Comparison of ENCODE assay signal across 8 cellular contexts in the genomic region with DNA sequence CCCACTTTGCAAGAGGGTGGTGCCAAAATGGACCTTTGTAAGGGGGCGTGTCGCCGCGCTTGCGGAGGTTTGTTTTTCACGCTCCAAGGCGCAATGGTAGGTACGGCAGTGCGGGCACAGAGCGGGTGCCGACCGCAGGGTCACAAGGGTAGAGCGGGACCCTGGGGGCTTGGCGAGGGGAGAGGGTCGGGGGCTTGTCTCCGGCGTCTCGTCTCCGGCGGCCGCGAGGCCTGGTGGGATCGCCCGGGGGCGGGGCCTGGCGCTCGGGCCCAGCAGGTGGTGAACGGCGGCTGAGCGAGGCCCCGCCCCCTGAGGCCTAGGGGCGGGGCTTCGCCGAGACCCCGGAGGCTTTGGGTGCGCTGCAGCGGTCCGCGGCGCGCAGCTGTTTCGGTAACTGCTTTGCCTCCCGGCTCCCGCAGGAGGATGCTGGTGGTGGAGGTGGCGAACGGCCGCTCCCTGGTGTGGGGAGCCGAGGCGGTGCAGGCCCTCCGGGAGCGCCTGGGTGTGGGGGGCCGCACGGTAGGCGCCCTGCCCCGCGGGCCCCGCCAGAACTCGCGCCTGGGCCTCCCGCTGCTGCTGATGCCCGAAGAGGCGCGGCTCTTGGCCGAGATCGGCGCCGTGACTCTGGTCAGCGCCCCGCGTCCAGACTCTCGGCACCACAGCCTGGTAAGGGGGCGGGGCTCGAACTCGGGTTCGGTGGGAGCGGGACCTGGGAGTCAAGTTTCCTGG. TPM values are rescaled to one million over a fixed set of nuclear protein-coding genes. Genes with fewer than 3 reads are reported as not detected.
DNase-seq lines count a peak whose midpoint lies in the region; ATAC-seq and TF ChIP-seq lines count a peak whose summit lies in the region.

Gene TSEN34 (plus strand): TSS at position 367 of the 729 bp plus-strand sequence. CDS start 57 bp downstream, at position 424.

- no CpG with 5 or more reads among the region's 76 CpGs for WGBS in gastroesophageal sphincter (ENCODE audit: low coverage in 1 of 2), 2 donors

- H3K9me2 ChIP-seq in PC-9 (ENCODE audit: insufficient read depth), result no peaks in the 10 kb centered on the region

- peak within 1 kb of the TSS; percentile 78 for H2AFZ ChIP-seq in PC-9

- H3K27ac ChIP-seq in PC-9 (peak within 1 kb of the TSS; percentile 93), gastroesophageal sphincter (peak within 1 kb of the TSS; percentile 79 to 100 (median 94)), neutrophil (peak within 1 kb of the TSS; percentile 100), thoracic aorta (peak within 1 kb of the TSS; percentile 99)

- H3F3A ChIP-seq in PC-9 (ENCODE audit: insufficient read depth, low read depth), result no peaks in the 10 kb centered on the region; the same call in 1 of the 2 replicates

- peaks cover 7% of the 10 kb centered on the region for H4K20me1 ChIP-seq in PC-9 (ENCODE audit: insufficient read depth)

- peaks cover 17% of the 10 kb centered on the region for H3K36me3 ChIP-seq in PC-9 (ENCODE audit: low read depth)
- peaks cover 0 to 40% of the 10 kb centered on the region in 2 donors for H3K36me3 ChIP-seq in gastroesophageal sphincter
- peaks cover 57% of the 10 kb centered on the region for H3K36me3 ChIP-seq in neutrophil
- H3K36me3 ChIP-seq in thoracic aorta, result peaks cover 9% of the 10 kb centered on the region

- H3K27me3 ChIP-seq in PC-9 (ENCODE audit: insufficient read depth, low read depth) (no peaks in the 10 kb centered on the region), gastroesophageal sphincter (no peaks in the 10 kb centered on the region), neutrophil (no peaks in the 10 kb centered on the region), thoracic aorta (replicated peaks; ENCODE audit: insufficient read depth) (no peaks in the 10 kb centered on the region)

- peaks cover 24% of the 10 kb centered on the region for H3K4me1 ChIP-seq in PC-9 (replicated peaks; ENCODE audit: insufficient read depth)
- H3K4me1 ChIP-seq in gastroesophageal sphincter, result peaks cover 0 to 36% (median 17%) of the 10 kb centered on the region in 3 donors
- H3K4me1 ChIP-seq in neutrophil (ENCODE audit: control insufficient read depth in 1 of 2, insufficient read depth in 1 of 2, low read depth in 1 of 2, low read length in 1 of 2), result peaks cover 39 to 45% of the 10 kb centered on the region in 2 experiments
- peaks cover 14 to 28% of the 10 kb centered on the region in 2 donors for H3K4me1 ChIP-seq in thoracic aorta (ENCODE audit: control insufficient read depth in 1 of 2, low read depth in 2 of 2)

- ATAC-seq in GM21528 (IDR thresholded peaks at IDR 0.05; ENCODE audit: low FRiP score, unreplicated experiment), result peak; percentile 31
- ATAC-seq in gastroesophageal sphincter, result peak; percentile 30
- peak; percentile 18 for ATAC-seq in thoracic aorta (ENCODE audit: insufficient number of reproducible peaks, low FRiP score, low read depth)

- H3K9me3 ChIP-seq in PC-9 (ENCODE audit: insufficient read depth, low read depth), result no peaks in the 10 kb centered on the region
- no peaks in the 10 kb centered on the region for H3K9me3 ChIP-seq in gastroesophageal sphincter
- no peaks in the 10 kb centered on the region for H3K9me3 ChIP-seq in neutrophil
- no peaks in the 10 kb centered on the region for H3K9me3 ChIP-seq in thoracic aorta

- BruUV-seq in PC-9 (replicated peaks; lab: Mats Ljungman, UMichigan), result TSS peak; percentile 25

- no peak for TF ChIP-seq CTCF in PC-9 (conservative IDR thresholded peaks at IDR 0.05)
- peak in 2 of 4 experiments; percentile 15 to 27 for TF ChIP-seq CTCF in gastroesophageal sphincter (IDR thresholded peaks at IDR 0.05)
- peak; percentile 23 for TF ChIP-seq CTCF in neutrophil (IDR thresholded peaks at IDR 0.05)
- TF ChIP-seq CTCF in thoracic aorta (IDR thresholded peaks at IDR 0.05), result no peak

- peak within 1 kb of the TSS; percentile 85 for H3K4me2 ChIP-seq in PC-9

- intact Hi-C loops in PC-9 (cut with micrococcal nuclease; ENCODE audit: unreplicated experiment), result loop anchor here (1.0 kb wide), 4 partner anchors 9 to 54 kb away; partner anchors contain the start of genes CNOT3, LENG1, RPS9 and TMC4

- H3K4me3 ChIP-seq in PC-9, result peak within 1 kb of the TSS; percentile 66
- peak within 1 kb of the TSS; percentile 79 to 83 for H3K4me3 ChIP-seq in gastroesophageal sphincter
- peak within 1 kb of the TSS; percentile 88 to 100 for H3K4me3 ChIP-seq in neutrophil (ENCODE audit: low read depth in 1 of 2, low read length in 1 of 2)
- peak within 1 kb of the TSS; percentile 85 for H3K4me3 ChIP-seq in thoracic aorta

- peaks cover 55% of the 10 kb centered on the region for H3K79me2 ChIP-seq in PC-9 (ENCODE audit: low read depth)

- no peak for TF ChIP-seq EP300 in gastroesophageal sphincter (IDR thresholded peaks at IDR 0.05)

- CTCF ChIA-PET in PC-9 (lab: Charles Lee), result interaction anchor here (0.6 to 1.0 kb wide), 3 partner anchors 18 to 75 kb away, joined by 3 to 5 read pairs (median 3); no protein-coding TSS in a partner anchor

- peak; percentile 89 for DNase-seq in Daoy (ENCODE audit: low read depth)
- peak; percentile 63 for DNase-seq in HuH-7.5 (ENCODE audit: low spot score)
- DNase-seq in PC-9, result peak in 1 of 2 experiments; percentile 93
- peak; percentile 83 for DNase-seq in activated gamma-delta T cell treated with Interleukin-2 at 50 U/mL for 16 hours
- DNase-seq in thoracic aorta (ENCODE audit: low spot score), result no peak

- POLR2A ChIA-PET in PC-9 (lab: Charles Lee; ENCODE audit: unreplicated experiment), result interaction anchor here (0.6 to 2.8 kb wide), 6 partner anchors 14 to 416 kb away, joined by 3 to 36 read pairs (median 8); partner anchors contain the start of genes CNOT3 and MYADM

- peak; percentile 42 to 50 for TF ChIP-seq POLR2A in gastroesophageal sphincter (IDR thresholded peaks at IDR 0.05)

RNA-seq across cellular contexts. Expression of gene TSEN34, which starts in this region (rescaled TPM):
- total RNA-seq in Daoy (2014; rRNA removed; shearing (Covaris generic)), result 88.1 and 141 TPM in 2 replicates
- total RNA-seq in PC-9 (2021) (134 and 162 TPM in 2 replicates), gastroesophageal sphincter (10 to 100 TPM; 57.4 to 73.2 (median 69.8) TPM), thoracic aorta (10 to 100 TPM; 38.5 to 60.7 TPM)
